Comparison of ENCODE assay signal across 30 cellular contexts in genomic region chrX:2311483-2311882, GRCh38.
DNase-seq lines count a peak whose midpoint lies in the region; ATAC-seq, FAIRE-seq and TF ChIP-seq lines count a peak whose summit lies in the region.
"Had no signal": no experiment of that assay in that cellular context is flagged by ENCODE, and none has a peak within 500 bp of the region (broad histone marks: within the 10 kb centered on the region; RNA-seq: fewer than 3 reads in every experiment).

No MANE protein-coding gene starts in this region.

- H3K4me3 ChIP-seq in A673 (ENCODE audit: low read depth, low read length, poor library complexity, severe bottlenecking) (no peak overlapping the region), WERI-Rb-1 (ENCODE audit: low read depth, low read length) (no peak overlapping the region; the same call in 1 of the 2 replicates), hepatocyte (no peak overlapping the region), mesendoderm (ENCODE audit: low read length) (no peak overlapping the region)
- H3K4me3 ChIP-seq: psoas muscle, SJCRH30 had no signal

- H3K27ac ChIP-seq in A673 (ENCODE audit: low read depth, low read length, poor library complexity, severe bottlenecking) (no peak overlapping the region), WERI-Rb-1 (peak overlapping the region; percentile 19), hepatocyte (no peak overlapping the region), mesendoderm (ENCODE audit: low read depth, low read length) (peak overlapping the region; percentile 53)
- H3K27ac ChIP-seq: 22Rv1, epithelial cell of prostate, HL-60, psoas muscle, SJCRH30 had no signal

- FAIRE-seq in H54 (lab: Jason Lieb, UNC) = no peak
- FAIRE-seq: GM12891 had no signal

- no peak overlapping the region for H3K27ac Mint-ChIP-seq in T-helper 17 cell
- H3K27ac Mint-ChIP-seq in activated CD4-positive, alpha-beta memory T cell treated with anti-CD3 and anti-CD28 coated beads for 36 hours = no peak overlapping the region
- H3K27ac Mint-ChIP-seq: activated CD8-positive, alpha-beta memory T cell treated with anti-CD3 and anti-CD28 coated beads, Interleukin-2, amount 10 ng/mL, durations not matched to agents 7 days and 5 days; activated naive CD4-positive, alpha-beta T cell treated with anti-CD3 and anti-CD28 coated beads, Interleukin-2, amount 10 ng/mL, durations not matched to agents 7 days and 5 days; nephron; stimulated activated effector memory CD8-positive, alpha-beta T cell treated with anti-CD3 and anti-CD28 coated beads, Interleukin-12 subunit alpha, Interleukin-12 subunit beta, amount 100 ng/mL, for 72 hours had no signal

- no peak overlapping the region for H3K9ac ChIP-seq in mesendoderm (ENCODE audit: low read length)

- no peak for TF ChIP-seq POLR2A in H54 (IDR thresholded peaks at IDR 0.05; ENCODE audit: low read depth, low read length)

- H2AFZ ChIP-seq in hepatocyte = no peak overlapping the region

- no peaks in the 10 kb centered on the region for H3K4me1 Mint-ChIP-seq in T-helper 17 cell
- no peaks in the 10 kb centered on the region for H3K4me1 Mint-ChIP-seq in activated CD4-positive, alpha-beta memory T cell treated with anti-CD3 and anti-CD28 coated beads for 36 hours (ENCODE audit: low read depth)
- H3K4me1 Mint-ChIP-seq: activated CD8-positive, alpha-beta memory T cell treated with anti-CD3 and anti-CD28 coated beads, Interleukin-2, amount 10 ng/mL, durations not matched to agents 7 days and 5 days; activated naive CD4-positive, alpha-beta T cell treated with anti-CD3 and anti-CD28 coated beads, Interleukin-2, amount 10 ng/mL, durations not matched to agents 7 days and 5 days; CD8-positive, alpha-beta memory T cell; nephron had no signal

- H3K36me3 ChIP-seq in A673 (ENCODE audit: insufficient read depth, low read length, poor library complexity, severe bottlenecking) = no peaks in the 10 kb centered on the region
- H3K36me3 ChIP-seq in WERI-Rb-1 = no peaks in the 10 kb centered on the region; the same call in 1 of the 2 replicates
- H3K36me3 ChIP-seq in hepatocyte (replicated peaks; ENCODE audit: insufficient read depth, low read depth) = no peaks in the 10 kb centered on the region
- H3K36me3 ChIP-seq in mesendoderm (ENCODE audit: control insufficient read depth, insufficient read depth, low read length) = no peaks in the 10 kb centered on the region
- H3K36me3 ChIP-seq: SJCRH30 had no signal

- H4K8ac ChIP-seq in mesendoderm (ENCODE audit: low read depth, low read length) = no peak overlapping the region

- H2BK120ac ChIP-seq in mesendoderm (ENCODE audit: low read depth, low read length) = no peak overlapping the region

- DNase-seq in A673 (ENCODE audit: low spot score) = peak; percentile 30
- DNase-seq in WERI-Rb-1 = peak; percentile 72
- peak; percentile 47 for DNase-seq in hepatocyte (ENCODE audit: low spot score)
- peak; percentile 98 for DNase-seq in mesendoderm
- no peak for DNase-seq in SKM-1 (lab: John Stamatoyannopoulos, UW; ENCODE audit: unreplicated experiment)
- DNase-seq in T-helper 17 cell = no peak
- no peak for DNase-seq in H54 (ENCODE audit: insufficient read length, low spot score)
- no peak for DNase-seq in activated CD4-positive, alpha-beta memory T cell treated with anti-CD3 and anti-CD28 coated beads for 36 hours
- DNase-seq: activated CD4-positive, alpha-beta T cell treated with anti-CD3 and anti-CD28 coated beads for 4 hours; activated CD8-positive, alpha-beta memory T cell treated with anti-CD3 and anti-CD28 coated beads, Interleukin-2, amount 10 ng/mL, durations not matched to agents 7 days and 5 days; activated naive CD4-positive, alpha-beta T cell treated with anti-CD3 and anti-CD28 coated beads, Interleukin-2, amount 10 ng/mL, durations not matched to agents 7 days and 5 days; CD8-positive, alpha-beta memory T cell; central memory CD4-positive, alpha-beta T cell; DMS79 treated with DMSO at 0.1 percent for 48 hours; left cardiac atrium; NCI-H1436; NCI-H2107; NK-92 treated with Interleukin-12 subunit alpha and Interleukin-12 subunit beta, amount 100 ng/mL, for 24 hours; psoas muscle; SJCRH30; stimulated activated CD4-positive, alpha-beta T cell treated with anti-CD3 and anti-CD28 coated beads, Interleukin-2, amount 100 ng/mL, for 24 hours; T-helper 1 cell had no signal

- no peaks in the 10 kb centered on the region for H3K9me2 ChIP-seq in hepatocyte (replicated peaks; ENCODE audit: insufficient read depth)

- no peak overlapping the region for H3K4me2 ChIP-seq in hepatocyte
- no peak overlapping the region for H3K4me2 ChIP-seq in mesendoderm (ENCODE audit: low read length)

- no peak overlapping the region for H2BK15ac ChIP-seq in mesendoderm (replicated peaks; ENCODE audit: low read depth)

- POLR2A ChIA-PET in A673 (lab: Charles Lee; ENCODE audit: low non-redundant PET) = no interaction called here
- POLR2A ChIA-PET in activated CD4-positive, alpha-beta memory T cell treated with anti-CD3 and anti-CD28 coated beads for 36 hours (lab: Charles Lee) = no interaction called here

- no peak for ATAC-seq in T-helper 17 cell
- ATAC-seq: activated CD8-positive, alpha-beta memory T cell treated with anti-CD3 and anti-CD28 coated beads, Interleukin-2, amount 10 ng/mL, durations not matched to agents 7 days and 5 days; left cardiac atrium; Panc1; psoas muscle; stimulated activated effector memory CD8-positive, alpha-beta T cell treated with anti-CD3 and anti-CD28 coated beads, Interleukin-12 subunit alpha, Interleukin-12 subunit beta, amount 100 ng/mL, for 72 hours had no signal

- H3K18ac ChIP-seq in mesendoderm (ENCODE audit: low read length) = no peak overlapping the region

- H3K4me3 Mint-ChIP-seq in T-helper 17 cell = no peak overlapping the region
- no peak overlapping the region for H3K4me3 Mint-ChIP-seq in activated CD4-positive, alpha-beta memory T cell treated with anti-CD3 and anti-CD28 coated beads for 36 hours
- H3K4me3 Mint-ChIP-seq: activated CD8-positive, alpha-beta memory T cell treated with anti-CD3 and anti-CD28 coated beads, Interleukin-2, amount 10 ng/mL, durations not matched to agents 7 days and 5 days; activated naive CD4-positive, alpha-beta T cell treated with anti-CD3 and anti-CD28 coated beads, Interleukin-2, amount 10 ng/mL, durations not matched to agents 7 days and 5 days; CD8-positive, alpha-beta memory T cell; IgD-negative memory B cell; nephron; stimulated activated effector memory CD8-positive, alpha-beta T cell treated with anti-CD3 and anti-CD28 coated beads, Interleukin-12 subunit alpha, Interleukin-12 subunit beta, amount 100 ng/mL, for 72 hours had no signal

- H3K4me1 ChIP-seq in A673 (ENCODE audit: insufficient read depth, low read length, poor library complexity, severe bottlenecking) = no peaks in the 10 kb centered on the region
- H3K4me1 ChIP-seq in hepatocyte (ENCODE audit: insufficient read depth) = peaks cover 3% of the 10 kb centered on the region
- H3K4me1 ChIP-seq in mesendoderm (ENCODE audit: control insufficient read depth, low read depth, low read length) = peaks cover 2% of the 10 kb centered on the region
- H3K4me1 ChIP-seq: psoas muscle, SJCRH30 had no signal

- H3K27me3 ChIP-seq in A673 (replicated peaks; ENCODE audit: insufficient read depth, low read depth, low read length, poor library complexity) = no peaks in the 10 kb centered on the region
- no peaks in the 10 kb centered on the region for H3K27me3 ChIP-seq in WERI-Rb-1 (ENCODE audit: insufficient read depth, low read depth, severe bottlenecking)
- H3K27me3 ChIP-seq in hepatocyte = no peaks in the 10 kb centered on the region
- no peaks in the 10 kb centered on the region for H3K27me3 ChIP-seq in mesendoderm (ENCODE audit: insufficient read depth, low read length, poor library complexity)
- H3K27me3 ChIP-seq: SJCRH30 had no signal

- no TSS peak for BruUV-seq in A673 (replicated peaks; lab: Mats Ljungman, UMichigan)

- H3K79me1 ChIP-seq in mesendoderm (ENCODE audit: low read length) = no peaks in the 10 kb centered on the region

- intact Hi-C loops in A673 (cut with micrococcal nuclease; ENCODE audit: unreplicated experiment) = no loop called here
- intact Hi-C loops in activated CD4-positive, alpha-beta memory T cell treated with anti-CD3 and anti-CD28 coated beads for 36 hours (cut with micrococcal nuclease) = no loop called here

- no peak overlapping the region for H3K23ac ChIP-seq in mesendoderm (ENCODE audit: low read length)

- no peak overlapping the region for H4K5ac ChIP-seq in mesendoderm (ENCODE audit: low read length)

- peaks cover 10% of the 10 kb centered on the region for H3K36me3 Mint-ChIP-seq in T-helper 17 cell (ENCODE audit: low read depth)
- peaks cover 24% of the 10 kb centered on the region for H3K36me3 Mint-ChIP-seq in activated CD4-positive, alpha-beta memory T cell treated with anti-CD3 and anti-CD28 coated beads for 36 hours

- no peak overlapping the region for H2AK5ac ChIP-seq in mesendoderm (ENCODE audit: low read length)

- no peak overlapping the region for H3K4ac ChIP-seq in mesendoderm (ENCODE audit: low read depth, low read length)

- H3K9me3 ChIP-seq in A673 (ENCODE audit: low read depth, low read length, poor library complexity, severe bottlenecking) = no peaks in the 10 kb centered on the region
- peaks cover 5% of the 10 kb centered on the region for H3K9me3 ChIP-seq in WERI-Rb-1 (ENCODE audit: severe bottlenecking)
- no peaks in the 10 kb centered on the region for H3K9me3 ChIP-seq in hepatocyte (ENCODE audit: low read depth)
- H3K9me3 ChIP-seq in T-helper 17 cell (ENCODE audit: control insufficient read depth, low read length, poor library complexity, severe bottlenecking) = no peaks in the 10 kb centered on the region
- H3K9me3 ChIP-seq: psoas muscle, SJCRH30 had no signal

- no peaks in the 10 kb centered on the region for H3K27me3 Mint-ChIP-seq in T-helper 17 cell
- H3K27me3 Mint-ChIP-seq in activated CD4-positive, alpha-beta memory T cell treated with anti-CD3 and anti-CD28 coated beads for 36 hours = no peaks in the 10 kb centered on the region
- H3K27me3 Mint-ChIP-seq: activated CD8-positive, alpha-beta memory T cell treated with anti-CD3 and anti-CD28 coated beads, Interleukin-2, amount 10 ng/mL, durations not matched to agents 7 days and 5 days; activated naive CD4-positive, alpha-beta T cell treated with anti-CD3 and anti-CD28 coated beads, Interleukin-2, amount 10 ng/mL, durations not matched to agents 7 days and 5 days; CD8-positive, alpha-beta memory T cell; IgD-negative memory B cell had no signal

- H2BK5ac ChIP-seq in mesendoderm (ENCODE audit: low read length) = no peak overlapping the region

- no peak overlapping the region for H3K56ac ChIP-seq in mesendoderm (ENCODE audit: low read length)

- CTCF ChIA-PET in A673 (lab: Charles Lee) = no interaction called here
- CTCF ChIA-PET in activated CD4-positive, alpha-beta memory T cell treated with anti-CD3 and anti-CD28 coated beads for 36 hours (lab: Charles Lee) = no interaction called here

- WGBS in hepatocyte (ENCODE audit: low lambda C conversion rate, missing lambda C conversion rate) = 35% methylated on average over 11 of the region's 11 CpGs
- WGBS in mesendoderm (ENCODE audit: extremely low coverage, insufficient coverage, low lambda C conversion rate) = no CpG with 5 or more reads among the region's 11 CpGs

- TF ChIP-seq CTCF in A673 (conservative IDR thresholded peaks at IDR 0.05; ENCODE audit: low read depth, low read length) (no peak), WERI-Rb-1 (IDR thresholded peaks at IDR 0.05; ENCODE audit: low read depth, low read length) (no peak), hepatocyte (IDR thresholded peaks at IDR 0.05; ENCODE audit: poor library complexity) (no peak)

- peaks cover 5% of the 10 kb centered on the region for H3K9me3 Mint-ChIP-seq in activated CD4-positive, alpha-beta memory T cell treated with anti-CD3 and anti-CD28 coated beads for 36 hours
- H3K9me3 Mint-ChIP-seq: IgD-negative memory B cell had no signal

- H3K79me2 ChIP-seq in hepatocyte (no peaks in the 10 kb centered on the region), mesendoderm (ENCODE audit: control insufficient read depth, insufficient read depth, low read length) (no peaks in the 10 kb centered on the region)

- no peaks in the 10 kb centered on the region for H4K20me1 ChIP-seq in hepatocyte (ENCODE audit: insufficient read depth, poor library complexity, severe bottlenecking)

Comparison
In these comparisons a context has a peak if more than half of its experiments do, and no peak if none do; other contexts are left out.
1. DNase-seq: peak in A673 (single experiment), WERI-Rb-1 (single experiment), hepatocyte (single experiment) and mesendoderm (single experiment); none in SKM-1 (single experiment), T-helper 17 cell (0 of 3), H54 (single experiment) and activated CD4-positive, alpha-beta memory T cell treated with anti-CD3 and anti-CD28 coated beads for 36 hours (single experiment).
2. H3K27ac ChIP-seq: peak in WERI-Rb-1 (single experiment) and mesendoderm (single experiment); none in A673 (single experiment) and hepatocyte (single experiment).